In genomic region chr3:44988073-44988472, GRCh38 we compare ENCODE assay signal across 1 cellular context.
TF ChIP-seq lines count a peak whose summit lies in the region.

No MANE protein-coding gene starts in this region.

TF ChIP-seq in IMR-90, 13 proteins besides CTCF, POLR2A, EP300 and RAD21:
- no peak for TF ChIP-seq FOS (IDR thresholded peaks at IDR 0.05; ENCODE audit: low read depth, low read length)
- no peak for TF ChIP-seq CEBPB (IDR thresholded peaks at IDR 0.05; ENCODE audit: low read depth, low read length)
- no peak for TF ChIP-seq MXI1 (IDR thresholded peaks at IDR 0.05; ENCODE audit: borderline replicate concordance, low read depth, low read length)
- no peak for TF ChIP-seq NFE2L2 (IDR thresholded peaks at IDR 0.05; ENCODE audit: low read depth, low read length)
- TF ChIP-seq CHD1 (IDR thresholded peaks at IDR 0.05; ENCODE audit: low read depth, low read length) = no peak
- TF ChIP-seq ELK1 (IDR thresholded peaks at IDR 0.05; ENCODE audit: borderline replicate concordance, low read depth, low read length) = no peak
- no peak for TF ChIP-seq SMC3 (IDR thresholded peaks at IDR 0.05; ENCODE audit: low read depth, low read length)
- no peak for TF ChIP-seq MAZ (IDR thresholded peaks at IDR 0.05; ENCODE audit: borderline replicate concordance, low read depth, low read length)
- no peak for TF ChIP-seq MAFK (IDR thresholded peaks at IDR 0.05; ENCODE audit: low read depth, low read length)
- TF ChIP-seq BHLHE40 (IDR thresholded peaks at IDR 0.05; ENCODE audit: low read depth, low read length) = no peak
- no peak for TF ChIP-seq RCOR1 (IDR thresholded peaks at IDR 0.05; ENCODE audit: insufficient replicate concordance, low read length)
- TF ChIP-seq USF2 (IDR thresholded peaks at IDR 0.05; ENCODE audit: low read depth, low read length) = no peak
- no peak for TF ChIP-seq RFX5 (IDR thresholded peaks at IDR 0.05; ENCODE audit: low read depth, low read length)
